In genomic region chrX:107646736-107647135, GRCh38 we compare ENCODE assay signal across 14 cellular contexts.
"Had no signal": no experiment of that assay in that cellular context is flagged by ENCODE, and none has a peak within 500 bp of the region (broad histone marks: within the 10 kb centered on the region; RNA-seq: fewer than 3 reads in every experiment).

No MANE protein-coding gene starts in this region.

- H3K9ac ChIP-seq: neural progenitor cell had no signal

- DNase-seq: activated CD4-positive, alpha-beta T cell treated with anti-CD3 and anti-CD28 coated beads for 1 hour; activated CD4-positive, alpha-beta T cell treated with anti-CD3 and anti-CD28 coated beads, Interleukin-2, amount 50 U/mL, for 48 hours; activated naive CD4-positive, alpha-beta T cell treated with anti-CD3 and anti-CD28 coated beads, Interleukin-2, amount 10 ng/mL, durations not matched to agents 7 days and 5 days; dorsolateral prefrontal cortex; endodermal cell; left colon; ovary; right lobe of liver; upper lobe of right lung had no signal

- H3K4me1 ChIP-seq: neural progenitor cell, right lobe of liver, upper lobe of right lung had no signal

- H3K4me3 ChIP-seq: dorsolateral prefrontal cortex, lung, neural progenitor cell, ovary, right lobe of liver, upper lobe of right lung had no signal

- H3K27me3 ChIP-seq: neural progenitor cell, ovary, right lobe of liver, upper lobe of right lung had no signal

- H2AFZ ChIP-seq: neural progenitor cell had no signal

- H3K27ac Mint-ChIP-seq: activated naive CD4-positive, alpha-beta T cell treated with anti-CD3 and anti-CD28 coated beads, Interleukin-2, amount 10 ng/mL, durations not matched to agents 7 days and 5 days; activated T-helper 17 cell treated with anti-CD3 and anti-CD28 coated beads, Interleukin-2, amount 50 U/mL, for 72 hours; endodermal cell; neural progenitor cell; stimulated activated naive CD8-positive, alpha-beta T cell treated with anti-CD3 and anti-CD28 coated beads, Interleukin-15, Interleukin-2, amounts not matched to agents 100 ng/mL and 50 ng/mL, for 24 hours had no signal

- H3K9me3 Mint-ChIP-seq: activated naive CD4-positive, alpha-beta T cell treated with anti-CD3 and anti-CD28 coated beads, Interleukin-2, amount 10 ng/mL, durations not matched to agents 7 days and 5 days; activated T-helper 17 cell treated with anti-CD3 and anti-CD28 coated beads, Interleukin-2, amount 50 U/mL, for 72 hours; neural progenitor cell; stimulated activated naive CD8-positive, alpha-beta T cell treated with anti-CD3 and anti-CD28 coated beads, Interleukin-15, Interleukin-2, amounts not matched to agents 100 ng/mL and 50 ng/mL, for 24 hours had no signal

- H3K27me3 Mint-ChIP-seq: activated naive CD4-positive, alpha-beta T cell treated with anti-CD3 and anti-CD28 coated beads, Interleukin-2, amount 10 ng/mL, durations not matched to agents 7 days and 5 days; activated T-helper 17 cell treated with anti-CD3 and anti-CD28 coated beads, Interleukin-2, amount 50 U/mL, for 72 hours; stimulated activated naive CD8-positive, alpha-beta T cell treated with anti-CD3 and anti-CD28 coated beads, Interleukin-15, Interleukin-2, amounts not matched to agents 100 ng/mL and 50 ng/mL, for 24 hours had no signal

- H3K4me3 Mint-ChIP-seq: activated naive CD4-positive, alpha-beta T cell treated with anti-CD3 and anti-CD28 coated beads, Interleukin-2, amount 10 ng/mL, durations not matched to agents 7 days and 5 days; activated T-helper 17 cell treated with anti-CD3 and anti-CD28 coated beads, Interleukin-2, amount 50 U/mL, for 72 hours; endodermal cell; neural progenitor cell; stimulated activated naive CD8-positive, alpha-beta T cell treated with anti-CD3 and anti-CD28 coated beads, Interleukin-15, Interleukin-2, amounts not matched to agents 100 ng/mL and 50 ng/mL, for 24 hours had no signal

- ATAC-seq: activated T-helper 17 cell treated with anti-CD3 and anti-CD28 coated beads, Interleukin-2, amount 50 U/mL, for 72 hours; left colon; right lobe of liver; upper lobe of right lung had no signal

- H3K4me1 Mint-ChIP-seq: activated naive CD4-positive, alpha-beta T cell treated with anti-CD3 and anti-CD28 coated beads, Interleukin-2, amount 10 ng/mL, durations not matched to agents 7 days and 5 days; activated T-helper 17 cell treated with anti-CD3 and anti-CD28 coated beads, Interleukin-2, amount 50 U/mL, for 72 hours; endodermal cell; neural progenitor cell had no signal

- H3K4me2 ChIP-seq: neural progenitor cell had no signal

- H3K27ac ChIP-seq: dorsolateral prefrontal cortex, neural progenitor cell, ovary, right lobe of liver, upper lobe of right lung, VCaP had no signal
